In the genomic region with DNA sequence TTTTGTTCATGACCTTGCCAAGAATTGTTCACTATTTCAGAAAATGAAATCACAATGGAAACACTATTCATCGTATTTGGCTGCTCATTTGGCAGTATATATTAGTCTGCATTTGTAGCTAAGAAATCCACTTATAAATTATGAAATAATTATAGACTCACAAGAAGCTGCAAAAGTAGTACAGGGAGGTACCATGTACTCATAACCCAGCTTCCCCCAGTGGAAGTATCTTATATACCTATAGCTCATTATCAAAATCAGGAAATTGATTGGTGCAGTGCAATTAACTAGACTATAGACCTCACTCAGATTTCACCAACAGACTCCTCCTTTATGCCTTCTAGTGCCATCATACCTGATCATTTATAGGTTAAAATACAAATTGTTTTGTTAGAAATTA, we compare ENCODE assay signal across 26 cellular contexts.
"Had no signal": no experiment of that assay in that cellular context is flagged by ENCODE, and none has a peak within 500 bp of the region (broad histone marks: within the 10 kb centered on the region; RNA-seq: fewer than 3 reads in every experiment).

No MANE protein-coding gene starts in this region.

- ATAC-seq: stimulated activated effector memory CD8-positive, alpha-beta T cell treated with anti-CD3 and anti-CD28 coated beads, Interleukin-12 subunit alpha, Interleukin-12 subunit beta, amount 100 ng/mL, for 72 hours; stimulated activated memory B cell treated with anti-CD40 and anti-IgM and Interleukin-4, amounts not matched to agents 10 μg/mL and 1 μg/mL and 100 μg/mL, for 72 hours; stimulated activated naive B cell treated with anti-CD40 and anti-IgM and Interleukin-4, amounts not matched to agents 10 μg/mL and 1 μg/mL and 100 μg/mL, for 72 hours; stimulated activated naive CD8-positive, alpha-beta T cell treated with anti-CD3 and anti-CD28 coated beads, Interleukin-15, amount 100 ng/mL, for 72 hours; stimulated activated naive CD8-positive, alpha-beta T cell treated with anti-CD3 and anti-CD28 coated beads, Interleukin-15, Interleukin-2, amounts not matched to agents 100 U/mL and 50 U/mL, for 24 hours; upper lobe of right lung had no signal

- H3K4me3 ChIP-seq: stomach, suprapubic skin, testis, thoracic aorta, thyroid gland, tibial artery, tibial nerve, transverse colon, upper lobe of left lung, upper lobe of right lung, uterus, vagina had no signal

- H3K27ac ChIP-seq: stomach, suprapubic skin, testis, thoracic aorta, thyroid gland, tibial artery, tibial nerve, transverse colon, upper lobe of left lung, upper lobe of right lung, uterus, vagina had no signal

- DNase-seq: stimulated activated CD4-positive, alpha-beta T cell treated with anti-CD3 and anti-CD28 coated beads, Interleukin-2, amount 100 ng/mL, for 48 hours; stimulated activated CD4-positive, alpha-beta T cell treated with anti-CD3 and anti-CD28 coated beads, Interleukin-4, amount 100 ng/mL, for 1 hour; stimulated activated CD4-positive, alpha-beta T cell treated with anti-CD3 and anti-CD28 coated beads, Interleukin-4, amount 100 ng/mL, for 24 hours; stimulated activated CD4-positive, alpha-beta T cell treated with anti-CD3 and anti-CD28 coated beads, Interleukin-4, amount 100 ng/mL, for 4 hours; stimulated activated CD8-positive, alpha-beta memory T cell treated with anti-CD3 and anti-CD28 coated beads, Interleukin-4, amount 100 ng/mL, for 48 hours; stimulated activated naive B cell treated with anti-CD40 and anti-IgM and Interleukin-4, amounts not matched to agents 10 μg/mL and 1 μg/mL and 100 μg/mL, for 72 hours; stimulated activated naive CD4-positive, alpha-beta T cell; stimulated activated naive CD4-positive, alpha-beta T cell treated with Interleukin-2 at 50 U/mL for 16 hours; stimulated activated naive CD8-positive, alpha-beta T cell treated with anti-CD3 and anti-CD28 coated beads, Interleukin-15, amount 100 ng/mL, for 72 hours; stimulated activated naive CD8-positive, alpha-beta T cell treated with anti-CD3 and anti-CD28 coated beads, Interleukin-15, Interleukin-2, amounts not matched to agents 100 U/mL and 50 U/mL, for 24 hours; stomach; substantia nigra; testis; thyroid gland; tibial artery; transverse colon; trophoblast cell; upper lobe of left lung; upper lobe of right lung; uterus had no signal

- H3K36me3 ChIP-seq: stomach, suprapubic skin, thoracic aorta, thyroid gland, tibial artery, tibial nerve, transverse colon, upper lobe of left lung, upper lobe of right lung, uterus, vagina had no signal

- H3K9me3 ChIP-seq: stomach, suprapubic skin, testis, thoracic aorta, thyroid gland, tibial artery, transverse colon, upper lobe of left lung, upper lobe of right lung, uterus, vagina had no signal

- H3K4me1 ChIP-seq: suprapubic skin, testis, thyroid gland, tibial nerve, upper lobe of left lung, upper lobe of right lung, uterus, vagina had no signal
